Comparison of ENCODE assay signal across 19 cellular contexts in genomic region chr11:116376054-116376453, GRCh38.
"Had no signal": no experiment of that assay in that cellular context is flagged by ENCODE, and none has a peak within 500 bp of the region (broad histone marks: within the 10 kb centered on the region; RNA-seq: fewer than 3 reads in every experiment).

No MANE protein-coding gene starts in this region.

- DNase-seq: activated CD4-positive, alpha-beta memory T cell treated with anti-CD3 and anti-CD28 coated beads for 36 hours; activated CD4-positive, alpha-beta T cell treated with anti-CD3 and anti-CD28 coated beads for 4 hours; activated CD8-positive, alpha-beta memory T cell treated with anti-CD3 and anti-CD28 coated beads, Interleukin-2, amount 50 U/mL, for 48 hours; activated gamma-delta T cell; activated naive CD4-positive, alpha-beta T cell treated with anti-CD3 and anti-CD28 coated beads, Interleukin-2, amount 50 U/mL, for 16 hours; activated T-cell treated with anti-CD3 and anti-CD28 coated beads, Interleukin-2, amount 50 U/mL, for 24 hours; amniotic stem cell; brain microvascular endothelial cell; central memory CD4-positive, alpha-beta T cell; hypothalamus; immature natural killer cell; kidney; left colon; mammary epithelial cell; stimulated activated CD4-positive, alpha-beta T cell treated with anti-CD3 and anti-CD28 coated beads, Interleukin-12 subunit alpha, Interleukin-12 subunit beta, amount 100 ng/mL, for 4 hours; stimulated activated CD4-positive, alpha-beta T cell treated with anti-CD3 and anti-CD28 coated beads, Interleukin-4, amount 100 ng/mL, for 1 hour; stimulated activated naive CD8-positive, alpha-beta T cell treated with anti-CD3 and anti-CD28 coated beads, Interleukin-15, Interleukin-2, amounts not matched to agents 100 U/mL and 50 U/mL, for 24 hours; testis; transverse colon had no signal
